Comparison of ENCODE assay signal across 23 cellular contexts in genomic region chr2:71704688-71705087, GRCh38.
"Had no signal": no experiment of that assay in that cellular context is flagged by ENCODE, and none has a peak within 500 bp of the region (broad histone marks: within the 10 kb centered on the region; RNA-seq: fewer than 3 reads in every experiment).

No MANE protein-coding gene starts in this region.

- H3K4me3 Mint-ChIP-seq: activated CD8-positive, alpha-beta T cell treated with anti-CD3 and anti-CD28 coated beads, Interleukin-2, amount 10 ng/mL, durations not matched to agents 7 days and 5 days; activated naive CD4-positive, alpha-beta T cell treated with anti-CD3 and anti-CD28 coated beads, Interleukin-2, amount 50 U/mL, for 24 hours; activated T-helper 1 cell treated with anti-CD3 and anti-CD28 coated beads, Interleukin-12 subunit alpha, Interleukin-12 subunit beta, Interleukin-2, Interleukin-4 antibody, amounts not matched to agents 30 ng/mL and 10 ng/mL and 1 ng/mL, durations not matched to agents 14 hours and 24 hours and 36 hours; T-helper 17 cell; WTC11 had no signal

- H3K36me3 Mint-ChIP-seq: activated naive CD4-positive, alpha-beta T cell treated with anti-CD3 and anti-CD28 coated beads, Interleukin-2, amount 50 U/mL, for 24 hours; WTC11 had no signal

- H3K27ac Mint-ChIP-seq: activated CD8-positive, alpha-beta T cell treated with anti-CD3 and anti-CD28 coated beads, Interleukin-2, amount 10 ng/mL, durations not matched to agents 7 days and 5 days; activated naive CD4-positive, alpha-beta T cell treated with anti-CD3 and anti-CD28 coated beads, Interleukin-2, amount 50 U/mL, for 24 hours; activated T-helper 1 cell treated with anti-CD3 and anti-CD28 coated beads, Interleukin-12 subunit alpha, Interleukin-12 subunit beta, Interleukin-2, Interleukin-4 antibody, amounts not matched to agents 30 ng/mL and 10 ng/mL and 1 ng/mL, durations not matched to agents 14 hours and 24 hours and 36 hours; T-helper 17 cell had no signal

- ATAC-seq: activated CD8-positive, alpha-beta T cell treated with anti-CD3 and anti-CD28 coated beads, Interleukin-2, amount 10 ng/mL, durations not matched to agents 7 days and 5 days; T-helper 17 cell; WTC11 had no signal

- H3K27me3 Mint-ChIP-seq: activated naive CD4-positive, alpha-beta T cell treated with anti-CD3 and anti-CD28 coated beads, Interleukin-2, amount 50 U/mL, for 24 hours had no signal

- H3K27me3 ChIP-seq: breast epithelium, Peyer's patch had no signal

- H3K4me3 ChIP-seq: breast epithelium, Peyer's patch had no signal

- H3K4me1 ChIP-seq: breast epithelium, Peyer's patch had no signal

- DNase-seq: activated CD4-positive, alpha-beta T cell treated with anti-CD3 and anti-CD28 coated beads for 48 hours; activated CD4-positive, alpha-beta T cell treated with anti-CD3 and anti-CD28 coated beads, Interleukin-2, amount 50 U/mL, for 4 hours; activated CD4-positive, CD25-positive, alpha-beta regulatory T cell treated with anti-CD3 and anti-CD28 coated beads, Interleukin-2, amount 50 U/mL, for 72 hours; activated CD8-positive, alpha-beta memory T cell treated with anti-CD3 and anti-CD28 coated beads, Interleukin-2, amount 50 U/mL, for 48 hours; activated CD8-positive, alpha-beta T cell treated with anti-CD3 and anti-CD28 coated beads, Interleukin-2, amount 10 ng/mL, durations not matched to agents 7 days and 5 days; activated effector memory CD4-positive, alpha-beta T cell treated with Interleukin-2 at 50 U/mL for 16 hours; activated naive CD4-positive, alpha-beta T cell; activated T-cell treated with anti-CD3 and anti-CD28 coated beads, Interleukin-2, amount 50 U/mL, for 1 hour; central memory CD4-positive, alpha-beta T cell; KG1; NCI-H1048; NCI-H1930; NCI-H345; NCI-H510A treated with DMSO at 0.1 percent for 48 hours; NCI-H69; SIG-M5; T-helper 17 cell; T-helper 9 cell had no signal

- H3K4me1 Mint-ChIP-seq: activated naive CD4-positive, alpha-beta T cell treated with anti-CD3 and anti-CD28 coated beads, Interleukin-2, amount 50 U/mL, for 24 hours; WTC11 had no signal

- H3K9me3 ChIP-seq: breast epithelium, Peyer's patch had no signal

- H3K9me3 Mint-ChIP-seq: activated naive CD4-positive, alpha-beta T cell treated with anti-CD3 and anti-CD28 coated beads, Interleukin-2, amount 50 U/mL, for 24 hours; activated T-helper 1 cell treated with anti-CD3 and anti-CD28 coated beads, Interleukin-12 subunit alpha, Interleukin-12 subunit beta, Interleukin-2, Interleukin-4 antibody, amounts not matched to agents 30 ng/mL and 10 ng/mL and 1 ng/mL, durations not matched to agents 14 hours and 24 hours and 36 hours; WTC11 had no signal

- H3K27ac ChIP-seq: breast epithelium, Peyer's patch had no signal
